In genomic region chr19:1904385-1905070, GRCh38 we compare ENCODE assay signal across 6 cellular contexts. TPM values are rescaled to one million over a fixed set of nuclear protein-coding genes. Genes with fewer than 3 reads are reported as not detected.
DNase-seq lines count a peak whose midpoint lies in the region; ATAC-seq and TF ChIP-seq lines count a peak whose summit lies in the region.

No MANE protein-coding gene starts in this region.

- peak overlapping the region; percentile 65 for H3K27ac ChIP-seq in cardiac muscle cell
- H3K27ac ChIP-seq in RWPE1 = peak overlapping the region; percentile 83
- H3K27ac ChIP-seq in upper lobe of right lung = peak overlapping the region; percentile 71

- POLR2A ChIA-PET in RWPE1 (lab: Yijun Ruan, JAX; ENCODE audit: low non-redundant PET) = interaction anchor here (0.6 kb wide), 1 partner anchor 19 kb away, joined by 3 read pairs; the partner anchor contains the start of gene ABHD17A

- no peaks in the 10 kb centered on the region for H3K4me1 ChIP-seq in cardiac muscle cell (ENCODE audit: low read depth)
- H3K4me1 ChIP-seq in upper lobe of right lung = peaks cover 19% of the 10 kb centered on the region

- H3K36me3 ChIP-seq in cardiac muscle cell (no peaks in the 10 kb centered on the region), upper lobe of right lung (no peaks in the 10 kb centered on the region)

- no peak overlapping the region for H3K4me3 ChIP-seq in cardiac muscle cell
- H3K4me3 ChIP-seq in upper lobe of right lung = no peak overlapping the region

- peak; percentile 36 to 68 for DNase-seq in cardiac muscle cell (ENCODE audit: low read depth in 1 of 2, low spot score in 1 of 2)
- no peak for DNase-seq in left cardiac atrium
- DNase-seq in RWPE1 (ENCODE audit: low spot score) = peak; percentile 51
- peak; percentile 85 for DNase-seq in iPS DF 4.7 (ENCODE audit: extremely low read depth, low spot score)
- no peak for DNase-seq in upper lobe of right lung
- DNase-seq in NCI-H1092 treated with DMSO at 0.1 percent for 48 hours (lab: John Stamatoyannopoulos, UW) = no peak

- H3K9me3 ChIP-seq in cardiac muscle cell (ENCODE audit: low read depth) (no peaks in the 10 kb centered on the region), upper lobe of right lung (no peaks in the 10 kb centered on the region)

- no peaks in the 10 kb centered on the region for H3K27me3 ChIP-seq in cardiac muscle cell
- H3K27me3 ChIP-seq in upper lobe of right lung = no peaks in the 10 kb centered on the region

- CTCF ChIA-PET in RWPE1 (lab: Yijun Ruan, JAX) = no interaction called here

- TF ChIP-seq CTCF in cardiac muscle cell (IDR thresholded peaks at IDR 0.05; ENCODE audit: low read depth, low read length) (no peak), RWPE1 (conservative IDR thresholded peaks at IDR 0.05; ENCODE audit: low read depth) (no peak), upper lobe of right lung (IDR thresholded peaks at IDR 0.05) (no peak)

- intact Hi-C loops in left cardiac atrium (cut with DNase I) = no loop called here
- intact Hi-C loops in upper lobe of right lung (cut with DNase I) = no loop called here

- ATAC-seq in left cardiac atrium (no peak), upper lobe of right lung (peak; percentile 48)

RNA-seq across cellular contexts. Expression of gene ADAT3, which starts 0.7 kb away (rescaled TPM):
- total RNA-seq in cardiac muscle cell (11.2 and 16.3 TPM in 2 replicates), left cardiac atrium (1 to 10 TPM; 2.3 to 3.0 TPM), upper lobe of right lung (6.3 TPM)
- 5.9 and 14.3 TPM in 2 replicates for polyA plus RNA-seq in cardiac muscle cell

RNA-seq across cellular contexts. Expression of gene SCAMP4, which starts 0.7 kb away (rescaled TPM):
- total RNA-seq in cardiac muscle cell = 58.0 and 62.5 TPM in 2 replicates
- 53.7 and 58.5 TPM in 2 replicates for polyA plus RNA-seq in cardiac muscle cell
- total RNA-seq in left cardiac atrium = 10 to 100 TPM; 21.4 to 22.8 TPM
- total RNA-seq in upper lobe of right lung = 73.2 TPM

RNA-seq across cellular contexts. Expression of gene ABHD17A, which starts 19.2 kb away (rescaled TPM):
- 198 and 203 TPM in 2 replicates for total RNA-seq in cardiac muscle cell
- polyA plus RNA-seq in cardiac muscle cell = 145 and 159 TPM in 2 replicates
- total RNA-seq in left cardiac atrium = 10 to 100 TPM; 60.8 to 66.1 TPM
- 76.1 TPM for total RNA-seq in upper lobe of right lung

RNA-seq across cellular contexts. Expression of gene CSNK1G2, which starts 36.4 kb away (rescaled TPM):
- total RNA-seq in cardiac muscle cell = 92.6 and 100 TPM in 2 replicates
- polyA plus RNA-seq in cardiac muscle cell = 81.1 and 97.7 TPM in 2 replicates
- 10 to 100 TPM; 28.0 to 34.6 TPM for total RNA-seq in left cardiac atrium
- total RNA-seq in upper lobe of right lung = 60.6 TPM

RNA-seq across cellular contexts. Expression of gene KLF16, which starts 41.1 kb away (rescaled TPM):
- total RNA-seq in cardiac muscle cell (5.3 and 9.3 TPM in 2 replicates), left cardiac atrium (10 to 100 TPM in 1 of 2 donors, 1 to 10 TPM in 1; 9.9 to 12.9 TPM), upper lobe of right lung (28.0 TPM)
- 9.1 and 20.8 TPM in 2 replicates for polyA plus RNA-seq in cardiac muscle cell

Comparison
In these comparisons a context has a peak if more than half of its experiments do, and no peak if none do; other contexts are left out.
1. DNase-seq: peak in cardiac muscle cell (2 of 2), RWPE1 (single experiment) and iPS DF 4.7 (single experiment); none in left cardiac atrium (single experiment), upper lobe of right lung (single experiment) and NCI-H1092 treated with DMSO at 0.1 percent for 48 hours (single experiment).
2. Peak in every context shown above with its lines, with median percentiles within 50 percentile points of each other: H3K27ac ChIP-seq.